ENCODE assay signal across 18 cellular contexts in the genomic region with DNA sequence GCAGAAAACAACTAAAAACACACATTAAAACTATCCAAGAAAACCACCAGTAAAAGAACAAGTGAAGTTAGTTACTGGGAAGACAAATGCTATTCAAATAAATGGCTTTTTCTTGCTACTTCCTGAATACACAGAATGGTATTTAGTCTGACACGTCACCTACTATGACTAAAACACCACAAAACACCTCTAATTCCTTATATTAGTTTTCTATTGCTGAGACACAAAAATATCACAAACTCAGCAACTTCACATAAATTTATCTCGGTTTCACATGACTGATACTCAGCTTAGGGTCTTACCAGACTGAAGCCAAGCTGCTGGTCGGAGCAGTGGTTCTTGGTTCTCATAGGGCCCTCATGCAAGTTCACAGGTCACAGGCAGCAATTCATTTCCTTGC. TPM values are rescaled to one million over a fixed set of nuclear protein-coding genes. Genes with fewer than 3 reads are reported as not detected.
A peak's percentile ranks its signal among the peaks of the same experiment; 100 is the strongest.
DNase-seq lines count a peak whose midpoint lies in the region; ATAC-seq and TF ChIP-seq lines count a peak whose summit lies in the region.
"Had no signal": no experiment of that assay in that cellular context is flagged by ENCODE, and none has a peak within 500 bp of the region (broad histone marks: within the 10 kb centered on the region; RNA-seq: fewer than 3 reads in every experiment).

No MANE protein-coding gene starts in this region.

- peak overlapping the region in 1 of 2 donors; percentile 59 for H3K4me3 Mint-ChIP-seq in activated T-cell treated with anti-CD3 and anti-CD28 coated beads, Interleukin-2, amount 50 U/mL, for 72 hours
- H3K4me3 Mint-ChIP-seq: H9 had no signal

- peaks cover 9% of the 10 kb centered on the region for H3K4me1 ChIP-seq in colonic mucosa
- no peaks in the 10 kb centered on the region for H3K4me1 ChIP-seq in ascending aorta

- H3K27me3 ChIP-seq in colonic mucosa (no peaks in the 10 kb centered on the region), ascending aorta (no peaks in the 10 kb centered on the region)
- H3K27me3 ChIP-seq: BE2C had no signal

- H3K27me3 Mint-ChIP-seq in activated T-cell treated with anti-CD3 and anti-CD28 coated beads, Interleukin-2, amount 50 U/mL, for 72 hours (ENCODE audit: low read depth) = no peaks in the 10 kb centered on the region

- TF ChIP-seq CTCF in epithelial cell of esophagus (IDR thresholded peaks at IDR 0.05; ENCODE audit: insufficient read depth, low read depth, low read length, missing control alignments) = no peak
- no peak for TF ChIP-seq CTCF in retinal pigment epithelial cell (conservative IDR thresholded peaks at IDR 0.05; ENCODE audit: low read depth, low read length)
- no peak for TF ChIP-seq CTCF in colonic mucosa (IDR thresholded peaks at IDR 0.05)
- TF ChIP-seq CTCF in ascending aorta (IDR thresholded peaks at IDR 0.05) = no peak

- no peaks in the 10 kb centered on the region for H3K9me3 Mint-ChIP-seq in activated T-cell treated with anti-CD3 and anti-CD28 coated beads, Interleukin-2, amount 50 U/mL, for 72 hours
- H3K9me3 Mint-ChIP-seq: H9 had no signal

- no peak overlapping the region for H3K9ac ChIP-seq in colonic mucosa (ENCODE audit: low read depth in 2 of 2, low read length in 2 of 2)
- H3K9ac ChIP-seq: GM23248 had no signal

- H3K27ac ChIP-seq in colonic mucosa (no peak overlapping the region), ascending aorta (no peak overlapping the region)
- H3K27ac ChIP-seq: GM23248 had no signal

- H3K9me3 ChIP-seq in colonic mucosa (no peaks in the 10 kb centered on the region), ascending aorta (no peaks in the 10 kb centered on the region)
- H3K9me3 ChIP-seq: BE2C, Caco-2 had no signal

- no peak for DNase-seq in activated T-cell treated with anti-CD3 and anti-CD28 coated beads, Interleukin-2, amount 50 U/mL, for 72 hours
- DNase-seq in activated T-cell treated with anti-CD3 and anti-CD28 coated beads, Interleukin-2, amount 50 U/mL, for 48 hours = no peak
- DNase-seq in ELR (ENCODE audit: low read depth) (peak; percentile 17), epithelial cell of esophagus (ENCODE audit: low read depth) (peak; percentile 21), retinal pigment epithelial cell (ENCODE audit: low read depth) (peak; percentile 46), colonic mucosa (no peak), ascending aorta (ENCODE audit: low spot score in 2 of 2) (no peak), HuH-7 (ENCODE audit: low spot score) (no peak)
- DNase-seq: BE2C, Caco-2, DND-41, GM23248, H9, Kasumi-1, NCI-H1694 treated with DMSO at 0.1 percent for 48 hours, NCI-H2081 treated with DMSO at 0.1 percent for 48 hours, NCI-H2171 treated with DMSO at 0.1 percent for 48 hours, NCI-H524 treated with DMSO at 0.1 percent for 48 hours had no signal

- ATAC-seq in activated T-cell treated with anti-CD3 and anti-CD28 coated beads, Interleukin-2, amount 50 U/mL, for 72 hours (replicated peaks in 1 of 2) = peak; percentile 8 to 30

- intact Hi-C loops in colonic mucosa (cut with DNase I) (no loop called here), ascending aorta (cut with DNase I) (no loop called here)

- H3K4me1 Mint-ChIP-seq in activated T-cell treated with anti-CD3 and anti-CD28 coated beads, Interleukin-2, amount 50 U/mL, for 72 hours (ENCODE audit: low read depth) = peaks cover 23% of the 10 kb centered on the region

- H3K27ac Mint-ChIP-seq in activated T-cell treated with anti-CD3 and anti-CD28 coated beads, Interleukin-2, amount 50 U/mL, for 72 hours = peak overlapping the region; percentile 67
- H3K27ac Mint-ChIP-seq: H9 had no signal

- peaks cover 10 to 22% of the 10 kb centered on the region in 2 donors for H3K36me3 Mint-ChIP-seq in activated T-cell treated with anti-CD3 and anti-CD28 coated beads, Interleukin-2, amount 50 U/mL, for 72 hours (ENCODE audit: insufficient read depth in 2 of 2)

- H3K36me3 ChIP-seq in colonic mucosa (no peaks in the 10 kb centered on the region), ascending aorta (peaks cover 8 to 22% of the 10 kb centered on the region in 2 donors)

- H3K4me3 ChIP-seq in epithelial cell of esophagus (ENCODE audit: low read length) (no peak overlapping the region), retinal pigment epithelial cell (ENCODE audit: low read length) (no peak overlapping the region), colonic mucosa (no peak overlapping the region), ascending aorta (no peak overlapping the region)
- H3K4me3 ChIP-seq: GM23248 had no signal

RNA-seq across cellular contexts. Expression of a gene that starts 5.4 kb away (rescaled TPM):
- total RNA-seq in activated T-cell treated with anti-CD3 and anti-CD28 coated beads, Interleukin-2, amount 50 U/mL, for 72 hours = 10 to 100 TPM; 34.2 to 39.6 TPM
- 10 to 100 TPM; 62.3 to 98.8 TPM for total RNA-seq in colonic mucosa
- total RNA-seq in ascending aorta = 31.5 TPM

Comparison
In these comparisons a context has a peak if more than half of its experiments do, and no peak if none do; other contexts are left out.
1. DNase-seq: peak in ELR (single experiment), epithelial cell of esophagus (single experiment) and retinal pigment epithelial cell (single experiment); none in activated T-cell treated with anti-CD3 and anti-CD28 coated beads, Interleukin-2, amount 50 U/mL, for 72 hours (0 of 2), activated T-cell treated with anti-CD3 and anti-CD28 coated beads, Interleukin-2, amount 50 U/mL, for 48 hours (0 of 2), colonic mucosa (single experiment), ascending aorta (0 of 2) and HuH-7 (single experiment).